In genomic region chr18:77068890-77069312, GRCh38 we compare ENCODE assay signal across 9 cellular contexts.
A peak's percentile ranks its signal among the peaks of the same experiment; 100 is the strongest.
DNase-seq lines count a peak whose midpoint lies in the region; ATAC-seq and TF ChIP-seq lines count a peak whose summit lies in the region.
"Had no signal": no experiment of that assay in that cellular context is flagged by ENCODE, and none has a peak within 500 bp of the region (broad histone marks: within the 10 kb centered on the region; RNA-seq: fewer than 3 reads in every experiment).

No MANE protein-coding gene starts in this region.

- H3K36me3 ChIP-seq in effector memory CD4-positive, alpha-beta T cell (ENCODE audit: control insufficient read depth, insufficient read depth, low read length): peaks cover 5% of the 10 kb centered on the region

- peaks cover 94% of the 10 kb centered on the region for H3K4me1 ChIP-seq in effector memory CD4-positive, alpha-beta T cell (ENCODE audit: control insufficient read depth, insufficient read depth, low read length, poor library complexity, severe bottlenecking)

- no peak for ATAC-seq in HG03039 (IDR thresholded peaks at IDR 0.05; ENCODE audit: unreplicated experiment)

- DNase-seq in CD1c-positive myeloid dendritic cell (ENCODE audit: extremely low spot score): peak; percentile 16
- no peak for DNase-seq in effector memory CD4-positive, alpha-beta T cell
- DNase-seq in osteocyte (ENCODE audit: extremely low spot score, unreplicated experiment): no peak
- no peak for DNase-seq in activated CD4-positive, CD25-positive, alpha-beta regulatory T cell (lab: John Stamatoyannopoulos, UW)
- no peak for DNase-seq in A172 (ENCODE audit: low spot score)
- DNase-seq in NCI-H2081 (lab: John Stamatoyannopoulos, UW): no peak

- peak overlapping the region; percentile 73 to 94 (median 82) for H3K4me3 Mint-ChIP-seq in IgD-negative memory B cell
- H3K4me3 Mint-ChIP-seq in osteocyte (ENCODE audit: unreplicated experiment): no peak overlapping the region

- no peaks in the 10 kb centered on the region for H3K27me3 Mint-ChIP-seq in IgD-negative memory B cell
- H3K27me3 Mint-ChIP-seq in osteocyte (ENCODE audit: unreplicated experiment): no peaks in the 10 kb centered on the region

- H3K27ac ChIP-seq in effector memory CD4-positive, alpha-beta T cell (ENCODE audit: insufficient read depth, low read length, poor library complexity, severe bottlenecking): peak overlapping the region; percentile 93

- H3K9me3 ChIP-seq in effector memory CD4-positive, alpha-beta T cell (ENCODE audit: control insufficient read depth, low read length): no peaks in the 10 kb centered on the region

- H3K27ac Mint-ChIP-seq in IgD-negative memory B cell (peak overlapping the region; percentile 94 to 98 (median 97)), osteocyte (ENCODE audit: unreplicated experiment) (peak overlapping the region; percentile 94)

- peak; percentile 55 for TF ChIP-seq CTCF in osteocyte (IDR thresholded peaks at IDR 0.05)

- H3K4me1 Mint-ChIP-seq in IgD-negative memory B cell: peaks cover 58 to 80% (median 76%) of the 10 kb centered on the region in 3 donors
- H3K4me1 Mint-ChIP-seq in osteocyte (ENCODE audit: unreplicated experiment): peaks cover 87% of the 10 kb centered on the region

- no peak overlapping the region for H3K4me3 ChIP-seq in effector memory CD4-positive, alpha-beta T cell (ENCODE audit: insufficient read depth, low read depth, low read length, poor library complexity, severe bottlenecking)
- H3K4me3 ChIP-seq: lung had no signal

- no peaks in the 10 kb centered on the region for H3K27me3 ChIP-seq in effector memory CD4-positive, alpha-beta T cell (replicated peaks; ENCODE audit: control insufficient read depth, insufficient read depth, low read length, poor library complexity, severe bottlenecking)

- H3K9me3 Mint-ChIP-seq in IgD-negative memory B cell: peaks cover 0 to 2% (median 0%) of the 10 kb centered on the region in 3 donors
- H3K9me3 Mint-ChIP-seq in osteocyte (ENCODE audit: unreplicated experiment): no peaks in the 10 kb centered on the region

- H3K36me3 Mint-ChIP-seq in IgD-negative memory B cell (peaks cover 16% of the 10 kb centered on the region), osteocyte (ENCODE audit: unreplicated experiment) (no peaks in the 10 kb centered on the region)
